Comparison of ENCODE assay signal across 8 cellular contexts in genomic region chr11:121466063-121466794, GRCh38.
DNase-seq lines count a peak whose midpoint lies in the region; ATAC-seq and TF ChIP-seq lines count a peak whose summit lies in the region.

No MANE protein-coding gene starts in this region.

- peak overlapping the region; percentile 10 for H3K27ac ChIP-seq in KOPT-K1 (ENCODE audit: low read depth, low read length, poor library complexity, severe bottlenecking)

- H3K36me3 ChIP-seq in KOPT-K1 (ENCODE audit: insufficient read depth, low read length), result peaks cover 10% of the 10 kb centered on the region; the same call in 1 of the 2 replicates

- no peaks in the 10 kb centered on the region for H3K9me3 ChIP-seq in KOPT-K1 (ENCODE audit: insufficient read depth, low read length, poor library complexity, severe bottlenecking)

- peak; percentile 84 for DNase-seq in DMS 273 (lab: John Stamatoyannopoulos, UW; ENCODE audit: unreplicated experiment)
- peak; percentile 15 for DNase-seq in central memory CD4-positive, alpha-beta T cell
- peak; percentile 99 for DNase-seq in kidney tubule cell (ENCODE audit: low spot score)
- DNase-seq in stimulated activated CD4-positive, alpha-beta T cell treated with anti-CD3 and anti-CD28 coated beads, Interleukin-4, amount 100 ng/mL, for 1 hour, result peak; percentile 40
- no peak for DNase-seq in cerebellar nuclear complex (lab: John Stamatoyannopoulos, UW)
- DNase-seq in DMS114 treated with DMSO at 0.1 percent for 48 hours (lab: John Stamatoyannopoulos, UW; ENCODE audit: unreplicated experiment), result no peak

- ATAC-seq in SK-N-SH treated with all-trans-retinoic acid at 6 μM for 48 hours, result peak; percentile 83

TF ChIP-seq in SK-N-SH treated with all-trans-retinoic acid at 6 μM for 48 hours, 23 proteins besides CTCF, POLR2A, EP300 and RAD21:
- TF ChIP-seq ZNF8 (CRISPR knock-in tag; IDR thresholded peaks at IDR 0.05) (no peak), OSR1 (CRISPR knock-in tag; IDR thresholded peaks at IDR 0.05) (no peak), ESRRG (CRISPR knock-in tag; IDR thresholded peaks at IDR 0.05) (no peak), SNAI2 (CRISPR knock-in tag; IDR thresholded peaks at IDR 0.05) (0 out of 2 replicates have a peak, but pooled peaks have one; percentile 17), ZNF565 (CRISPR knock-in tag; conservative IDR thresholded peaks at IDR 0.05; ENCODE audit: low read depth) (no peak), TOX (CRISPR knock-in tag; IDR thresholded peaks at IDR 0.05; ENCODE audit: borderline replicate concordance) (no peak), TCF4 (CRISPR knock-in tag; IDR thresholded peaks at IDR 0.05; ENCODE audit: borderline replicate concordance) (0 out of 2 replicates have a peak, but pooled peaks have one; percentile 40)

Comparison
In these comparisons a context has a peak if more than half of its experiments do, and no peak if none do; other contexts are left out.
1. DNase-seq: peak in DMS 273 (single experiment), central memory CD4-positive, alpha-beta T cell (single experiment), kidney tubule cell (single experiment) and stimulated activated CD4-positive, alpha-beta T cell treated with anti-CD3 and anti-CD28 coated beads, Interleukin-4, amount 100 ng/mL, for 1 hour (single experiment); none in cerebellar nuclear complex (0 of 2) and DMS114 treated with DMSO at 0.1 percent for 48 hours (single experiment).